Comparison of ENCODE assay signal across 15 cellular contexts in the genomic region with DNA sequence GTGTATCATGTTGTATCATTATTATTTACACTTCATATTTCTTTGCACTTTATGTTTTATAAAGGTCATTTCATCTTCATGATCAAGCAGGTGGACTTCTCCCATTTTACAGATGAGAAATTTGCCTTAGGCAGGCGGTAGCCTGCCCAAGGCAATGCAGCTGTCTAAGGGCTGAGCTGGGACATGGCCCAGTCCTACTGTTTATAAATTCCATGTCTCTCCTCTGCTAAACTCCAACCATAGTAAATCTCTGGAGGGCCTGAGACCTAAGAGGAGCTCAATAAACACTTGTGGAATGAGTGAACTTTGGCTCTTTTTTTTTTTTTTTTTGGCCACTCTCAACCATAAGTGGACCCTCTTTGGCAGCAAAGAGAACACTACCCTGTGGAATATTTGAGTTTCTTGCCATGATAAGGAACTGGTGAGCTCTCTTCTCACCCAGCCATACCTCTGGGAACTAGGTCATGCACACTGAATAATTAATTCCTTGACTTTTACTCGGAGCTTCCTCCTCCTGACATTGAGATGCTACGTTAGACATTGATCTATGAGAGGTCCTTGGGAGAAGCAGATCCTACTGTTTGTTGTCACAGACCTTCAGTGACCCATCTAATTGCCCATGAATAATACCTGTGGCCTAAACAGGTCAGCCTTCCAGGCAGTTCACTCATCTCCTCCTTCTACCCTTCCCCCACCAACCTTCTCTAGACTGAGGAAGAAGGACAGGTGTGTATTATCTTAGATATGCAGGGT. TPM values are rescaled to one million over a fixed set of nuclear protein-coding genes. Genes with fewer than 3 reads are reported as not detected.
DNase-seq lines count a peak whose midpoint lies in the region; ATAC-seq, FAIRE-seq and TF ChIP-seq lines count a peak whose summit lies in the region.
"Had no signal": no experiment of that assay in that cellular context is flagged by ENCODE, and none has a peak within 500 bp of the region (broad histone marks: within the 10 kb centered on the region; RNA-seq: fewer than 3 reads in every experiment).

No MANE protein-coding gene starts in this region.

- H3K4me1 ChIP-seq in muscle layer of duodenum (ENCODE audit: control insufficient read depth in 1 of 2, insufficient read depth in 2 of 2, low read length in 2 of 2) (peaks cover 31 to 42% of the 10 kb centered on the region in 2 donors), uterus (peaks cover 23 to 44% of the 10 kb centered on the region in 2 donors)

- TF ChIP-seq POLR2A in uterus (IDR thresholded peaks at IDR 0.05) (no peak), GM12891 (IDR thresholded peaks at IDR 0.05; ENCODE audit: low read depth, low read length) (no peak)

- H3K27me3 ChIP-seq in muscle layer of duodenum (ENCODE audit: low read depth, low read length) (no peaks in the 10 kb centered on the region), uterus (no peaks in the 10 kb centered on the region)

- no peak for DNase-seq in activated naive CD4-positive, alpha-beta T cell treated with anti-CD3 and anti-CD28 coated beads, Interleukin-2, amount 50 U/mL, for 72 hours (ENCODE audit: low spot score in 2 of 2)
- no peak for DNase-seq in activated naive CD4-positive, alpha-beta T cell (lab: John Stamatoyannopoulos, UW)
- DNase-seq in uterus (no peak), GM12891 (ENCODE audit: insufficient read length, low spot score) (no peak), foreskin fibroblast (no peak)
- DNase-seq: activated T-cell treated with anti-CD3 and anti-CD28 coated beads, Interleukin-2, amount 50 U/mL, for 4 hours; amniotic stem cell; GF-D8; NCI-H2029; NCI-H524 treated with DMSO at 0.1 percent for 48 hours had no signal

- H3K9me3 ChIP-seq in muscle layer of duodenum (ENCODE audit: control insufficient read depth in 1 of 2, low read length in 2 of 2) (no peaks in the 10 kb centered on the region), uterus (no peaks in the 10 kb centered on the region)

- H3K36me3 Mint-ChIP-seq in activated naive CD4-positive, alpha-beta T cell treated with anti-CD3 and anti-CD28 coated beads, Interleukin-2, amount 50 U/mL, for 72 hours, result peaks cover 14 to 34% of the 10 kb centered on the region in 2 donors
- H3K36me3 Mint-ChIP-seq: mesothelial cell of epicardium had no signal

- no peak for TF ChIP-seq CTCF in uterus (IDR thresholded peaks at IDR 0.05)
- TF ChIP-seq CTCF in foreskin fibroblast (IDR thresholded peaks at IDR 0.05; ENCODE audit: low read depth, low read length), result no peak

- H3K27ac Mint-ChIP-seq in activated naive CD4-positive, alpha-beta T cell treated with anti-CD3 and anti-CD28 coated beads, Interleukin-2, amount 50 U/mL, for 72 hours, result peak overlapping the region; percentile 60 to 65
- H3K27ac Mint-ChIP-seq: mesothelial cell of epicardium had no signal

- FAIRE-seq in GM12891 (lab: Jason Lieb, UNC), result no peak

- H3K27ac ChIP-seq in cingulate gyrus (ENCODE audit: low read depth, low read length), result peak overlapping the region; percentile 55
- H3K27ac ChIP-seq in muscle layer of duodenum (ENCODE audit: low read length), result peak overlapping the region; percentile 80
- peak overlapping the region; percentile 89 to 95 for H3K27ac ChIP-seq in uterus

- H3K4me3 ChIP-seq in muscle layer of duodenum (ENCODE audit: low read depth in 1 of 2, low read length in 2 of 2), result no peak overlapping the region
- no peak overlapping the region for H3K4me3 ChIP-seq in uterus
- H3K4me3 ChIP-seq in foreskin fibroblast (ENCODE audit: low read depth in 1 of 2, low read length in 2 of 2), result no peak overlapping the region

- peaks cover 5 to 14% of the 10 kb centered on the region in 2 donors for H3K9me3 Mint-ChIP-seq in activated naive CD4-positive, alpha-beta T cell treated with anti-CD3 and anti-CD28 coated beads, Interleukin-2, amount 50 U/mL, for 72 hours
- H3K9me3 Mint-ChIP-seq: activated T-cell treated with anti-CD3 and anti-CD28 coated beads, Interleukin-2, amount 50 U/mL, for 4 hours; mesothelial cell of epicardium had no signal

- ATAC-seq in activated naive CD4-positive, alpha-beta T cell treated with anti-CD3 and anti-CD28 coated beads, Interleukin-2, amount 50 U/mL, for 72 hours, result no peak
- no peak for ATAC-seq in GM19452 (IDR thresholded peaks at IDR 0.05; ENCODE audit: unreplicated experiment)
- ATAC-seq: activated T-cell treated with anti-CD3 and anti-CD28 coated beads, Interleukin-2, amount 50 U/mL, for 4 hours; Panc1 had no signal

- H3K36me3 ChIP-seq in muscle layer of duodenum (ENCODE audit: control insufficient read depth in 1 of 2, insufficient read depth in 2 of 2, low read length in 2 of 2) (peaks cover 4 to 14% of the 10 kb centered on the region in 2 donors), uterus (no peaks in the 10 kb centered on the region)

- intact Hi-C loops in uterus (cut with DNase I; ENCODE audit: low total_unique reads), result no loop called here

TF ChIP-seq in GM12891, 5 proteins besides CTCF, POLR2A, EP300 and RAD21:
- TF ChIP-seq POLR2AphosphoS5 (IDR thresholded peaks at IDR 0.05; ENCODE audit: low read depth, low read length) (no peak), TAF1 (IDR thresholded peaks at IDR 0.05; ENCODE audit: low read depth, low read length) (no peak), PAX5 (IDR thresholded peaks at IDR 0.05; ENCODE audit: insufficient read depth, low read length, severe bottlenecking) (no peak), SPI1 (IDR thresholded peaks at IDR 0.05; ENCODE audit: low read depth, low read length) (no peak), POU2F2 (IDR thresholded peaks at IDR 0.05; ENCODE audit: low read depth, low read length) (no peak)

RNA-seq across cellular contexts. Expression of a gene that starts 30.0 kb away (rescaled TPM):
- 100 to 1,000 TPM in 1 of 2 donors, 10 to 100 TPM in 1; 60.8 to 124 TPM for total RNA-seq in activated naive CD4-positive, alpha-beta T cell treated with anti-CD3 and anti-CD28 coated beads, Interleukin-2, amount 50 U/mL, for 72 hours
- 100 to 1,000 TPM in 1 of 4 donors, 10 to 100 TPM in 3; 29.6 to 139 (median 53.1) TPM for total RNA-seq in uterus
- 3.4 TPM for polyA plus RNA-seq in GM12891 (2012; ENCODE audit: low read depth, missing spikeins)
